1 cellular context compared by ENCODE assay signal in genomic region chr6:55277628-55278003, GRCh38.
TF ChIP-seq lines count a peak whose summit lies in the region.

No MANE protein-coding gene starts in this region.

TF ChIP-seq in H1, 55 proteins besides CTCF, POLR2A, EP300 and RAD21:
- no peak for TF ChIP-seq RXRA (IDR thresholded peaks at IDR 0.05; ENCODE audit: insufficient read depth, low read depth, low read length)
- no peak for TF ChIP-seq CHD7 (IDR thresholded peaks at IDR 0.05; ENCODE audit: insufficient replicate concordance, low read length)
- no peak for TF ChIP-seq GTF2F1 (IDR thresholded peaks at IDR 0.05; ENCODE audit: borderline replicate concordance, low read depth, low read length)
- TF ChIP-seq POU5F1 (IDR thresholded peaks at IDR 0.05; ENCODE audit: low read depth, low read length): peak; percentile 43; the same call in 1 of the 2 replicates
- no peak for TF ChIP-seq CBX5 (IDR thresholded peaks at IDR 0.05; ENCODE audit: low read depth, low read length)
